ENCODE assay signal across 16 cellular contexts in genomic region chr7:106058925-106059324, GRCh38. TPM values are rescaled to one million over a fixed set of nuclear protein-coding genes. Genes with fewer than 3 reads are reported as not detected.
DNase-seq lines count a peak whose midpoint lies in the region; ATAC-seq and TF ChIP-seq lines count a peak whose summit lies in the region.
"Had no signal": no experiment of that assay in that cellular context is flagged by ENCODE, and none has a peak within 500 bp of the region (broad histone marks: within the 10 kb centered on the region; RNA-seq: fewer than 3 reads in every experiment).

No MANE protein-coding gene starts in this region.

- peaks cover 3% of the 10 kb centered on the region; the same call in 1 of the 2 replicates for H3K79me2 ChIP-seq in Karpas-422 (ENCODE audit: low read length)

- no peaks in the 10 kb centered on the region for H3K27me3 ChIP-seq in Karpas-422 (ENCODE audit: low read length)

- peaks cover 5% of the 10 kb centered on the region; the same call in 1 of the 2 replicates for H3K36me3 ChIP-seq in Karpas-422 (ENCODE audit: insufficient read depth, low read length)
- H3K36me3 ChIP-seq: lower lobe of right lung had no signal

- no peaks in the 10 kb centered on the region for H3K9me2 ChIP-seq in Karpas-422 (replicated peaks; ENCODE audit: insufficient read depth, low read length)

- H3K4me1 Mint-ChIP-seq in activated B cell treated with CpG ODN at 0.5 μM for 24 hours (peaks cover 78% of the 10 kb centered on the region), memory B cell (peaks cover 57% of the 10 kb centered on the region)
- H3K4me1 Mint-ChIP-seq in activated CD4-positive, alpha-beta memory T cell treated with anti-CD3 and anti-CD28 coated beads, Interleukin-2, amount 10 ng/mL, durations not matched to agents 7 days and 5 days = peaks cover 50% of the 10 kb centered on the region

- H3K4me3 ChIP-seq in Karpas-422 (ENCODE audit: low read length) = peak overlapping the region; percentile 44
- H3K4me3 ChIP-seq: lower lobe of right lung, SK-N-MC had no signal

- H3K27ac Mint-ChIP-seq in activated B cell treated with CpG ODN at 0.5 μM for 24 hours (peak overlapping the region; percentile 99), memory B cell (peak overlapping the region; percentile 76)
- H3K27ac Mint-ChIP-seq in activated CD4-positive, alpha-beta memory T cell treated with anti-CD3 and anti-CD28 coated beads, Interleukin-2, amount 10 ng/mL, durations not matched to agents 7 days and 5 days = no peak overlapping the region
- H3K27ac Mint-ChIP-seq: CD4-positive, alpha-beta T cell; H9 had no signal

- H3K36me3 Mint-ChIP-seq in activated B cell treated with CpG ODN at 0.5 μM for 24 hours (ENCODE audit: low read depth) (no peaks in the 10 kb centered on the region), memory B cell (peaks cover 4% of the 10 kb centered on the region)
- H3K36me3 Mint-ChIP-seq in activated CD4-positive, alpha-beta memory T cell treated with anti-CD3 and anti-CD28 coated beads, Interleukin-2, amount 10 ng/mL, durations not matched to agents 7 days and 5 days (ENCODE audit: low read depth) = no peaks in the 10 kb centered on the region

- CTCF ChIA-PET in activated B cell treated with CpG ODN at 0.5 μM for 24 hours (lab: Charles Lee) = interaction anchor here (0.9 to 9.5 kb wide), 9 partner anchors 15 to 107 kb away, joined by 3 to 247 read pairs (median 19); partner anchors contain the start of gene SYPL1
- CTCF ChIA-PET in activated CD4-positive, alpha-beta memory T cell treated with anti-CD3 and anti-CD28 coated beads, Interleukin-2, amount 10 ng/mL, durations not matched to agents 7 days and 5 days (lab: Charles Lee) = interaction anchor here (1.0 to 7.9 kb wide), 6 partner anchors 12 to 404 kb away, joined by 3 to 138 read pairs (median 8); no protein-coding TSS in a partner anchor

- H3K4me2 ChIP-seq in Karpas-422 (ENCODE audit: low read depth, low read length, poor library complexity, severe bottlenecking) = peak overlapping the region; percentile 65
- H3K4me2 ChIP-seq: KMS-11 had no signal

- ATAC-seq in activated B cell treated with CpG ODN at 0.5 μM for 24 hours (ENCODE audit: low read depth) = no peak
- ATAC-seq in memory B cell (ENCODE audit: low read depth) = no peak

- peaks cover 93% of the 10 kb centered on the region for H3K4me1 ChIP-seq in Karpas-422 (ENCODE audit: low read length)

- no peak overlapping the region for H2AFZ ChIP-seq in Karpas-422 (ENCODE audit: low read length)

- POLR2A ChIA-PET in activated B cell treated with CpG ODN at 0.5 μM for 24 hours (lab: Charles Lee) = interaction anchor here (0.8 to 9.9 kb wide), 13 partner anchors 9 to 250 kb away, joined by 3 to 402 read pairs (median 14); partner anchors contain the start of genes NAMPT and SYPL1
- POLR2A ChIA-PET in activated CD4-positive, alpha-beta memory T cell treated with anti-CD3 and anti-CD28 coated beads, Interleukin-2, amount 10 ng/mL, durations not matched to agents 7 days and 5 days (lab: Charles Lee) = interaction anchor here (1.6 to 2.4 kb wide), 2 partner anchors 12 to 53 kb away, joined by 7 read pairs; partner anchors contain the start of gene SYPL1

- no peaks in the 10 kb centered on the region for H4K20me1 ChIP-seq in Karpas-422 (ENCODE audit: insufficient read depth, low read depth, low read length)

- peak overlapping the region; percentile 71 for H3K4me3 Mint-ChIP-seq in activated B cell treated with CpG ODN at 0.5 μM for 24 hours
- peak overlapping the region; percentile 21 for H3K4me3 Mint-ChIP-seq in memory B cell
- H3K4me3 Mint-ChIP-seq in activated CD4-positive, alpha-beta memory T cell treated with anti-CD3 and anti-CD28 coated beads, Interleukin-2, amount 10 ng/mL, durations not matched to agents 7 days and 5 days = no peak overlapping the region
- H3K4me3 Mint-ChIP-seq: CD4-positive, alpha-beta T cell; H9 had no signal

- DNase-seq in Karpas-422 (peak; percentile 77), activated B cell treated with CpG ODN at 0.5 μM for 24 hours (no peak), memory B cell (ENCODE audit: low spot score in 2 of 2) (no peak), DMS153 treated with DMSO at 0.1 percent for 48 hours (lab: John Stamatoyannopoulos, UW; ENCODE audit: unreplicated experiment) (no peak), NCI-H1105 treated with DMSO at 0.1 percent for 48 hours (lab: John Stamatoyannopoulos, UW) (no peak)
- DNase-seq in activated CD4-positive, alpha-beta memory T cell treated with anti-CD3 and anti-CD28 coated beads, Interleukin-2, amount 10 ng/mL, durations not matched to agents 7 days and 5 days = no peak
- DNase-seq: activated CD4-positive, CD25-positive, alpha-beta regulatory T cell treated with anti-CD3 and anti-CD28 coated beads, Interleukin-2, amount 50 U/mL, for 72 hours; CD4-positive, alpha-beta T cell; GF-D8; H9; NCI-H82; stimulated activated CD4-positive, alpha-beta T cell treated with anti-CD3 and anti-CD28 coated beads, Interleukin-1b, Interleukin-23, amount 100 ng/mL, for 48 hours had no signal

- no peaks in the 10 kb centered on the region for H3K27me3 Mint-ChIP-seq in activated B cell treated with CpG ODN at 0.5 μM for 24 hours
- no peaks in the 10 kb centered on the region for H3K27me3 Mint-ChIP-seq in memory B cell
- H3K27me3 Mint-ChIP-seq in activated CD4-positive, alpha-beta memory T cell treated with anti-CD3 and anti-CD28 coated beads, Interleukin-2, amount 10 ng/mL, durations not matched to agents 7 days and 5 days = peaks cover 3% of the 10 kb centered on the region
- H3K27me3 Mint-ChIP-seq: CD4-positive, alpha-beta T cell had no signal

- peak overlapping the region; percentile 88 for H3K9ac ChIP-seq in Karpas-422 (ENCODE audit: low read length)
- H3K9ac ChIP-seq: KMS-11 had no signal

- H3K27ac ChIP-seq in Karpas-422 (ENCODE audit: low read length) (peak overlapping the region; percentile 99), temporal lobe (ENCODE audit: low read depth, low read length) (peak overlapping the region; percentile 94)
- H3K27ac ChIP-seq: KMS-11, lower lobe of right lung, SK-N-MC had no signal

- no peaks in the 10 kb centered on the region for H3K9me3 ChIP-seq in Karpas-422 (ENCODE audit: low read length)
- H3K9me3 ChIP-seq: lower lobe of right lung had no signal

- no peak for TF ChIP-seq CTCF in activated B cell treated with CpG ODN at 0.5 μM for 24 hours (IDR thresholded peaks at IDR 0.05)

- intact Hi-C loops in activated B cell treated with CpG ODN at 0.5 μM for 24 hours (cut with micrococcal nuclease) = loop anchor here (5.0 kb wide), 3 partner anchors 363 to 1117 kb away; no protein-coding TSS in a partner anchor

- H3K9me3 Mint-ChIP-seq in activated B cell treated with CpG ODN at 0.5 μM for 24 hours = peaks cover 2% of the 10 kb centered on the region
- peaks cover 5% of the 10 kb centered on the region for H3K9me3 Mint-ChIP-seq in memory B cell
- no peaks in the 10 kb centered on the region for H3K9me3 Mint-ChIP-seq in activated CD4-positive, alpha-beta memory T cell treated with anti-CD3 and anti-CD28 coated beads, Interleukin-2, amount 10 ng/mL, durations not matched to agents 7 days and 5 days
- H3K9me3 Mint-ChIP-seq: CD4-positive, alpha-beta T cell had no signal

RNA-seq across cellular contexts. Expression of gene SYPL1, which starts 53.2 kb away (rescaled TPM):
- total RNA-seq in Karpas-422 (2014; rRNA removed; shearing (Covaris generic); ENCODE audit: low replicate concordance) = 88.9 and 251 TPM in 2 replicates
- total RNA-seq in activated B cell treated with CpG ODN at 0.5 μM for 24 hours = 109 and 116 TPM in 2 replicates
- 37.6 TPM for total RNA-seq in temporal lobe
- 10 to 100 TPM; 37.5 to 38.8 TPM for total RNA-seq in activated CD4-positive, alpha-beta memory T cell treated with anti-CD3 and anti-CD28 coated beads, Interleukin-2, amount 10 ng/mL, durations not matched to agents 7 days and 5 days
